In genomic region chr10:51074238-51075028, GRCh38 we compare ENCODE assay signal across 10 cellular contexts. TPM values are rescaled to one million over a fixed set of nuclear protein-coding genes. Genes with fewer than 3 reads are reported as not detected.
DNase-seq lines count a peak whose midpoint lies in the region; ATAC-seq, FAIRE-seq and TF ChIP-seq lines count a peak whose summit lies in the region.
"Had no signal": no experiment of that assay in that cellular context is flagged by ENCODE, and none has a peak within 500 bp of the region (broad histone marks: within the 10 kb centered on the region; RNA-seq: fewer than 3 reads in every experiment).

Gene PRKG1 (plus strand): TSS chr10:51074487.

- ATAC-seq in pancreas, result peak; percentile 89 to 95 (median 94)
- no peak for ATAC-seq in HG03457 (IDR thresholded peaks at IDR 0.05; ENCODE audit: unreplicated experiment)

- intact Hi-C loops in pancreas (cut with DNase I), result no loop called here

- no peak for TF ChIP-seq CTCF in astrocyte of the cerebellum (IDR thresholded peaks at IDR 0.05; ENCODE audit: low read depth, low read length, missing control alignments)
- no peak for TF ChIP-seq CTCF in right atrium auricular region (IDR thresholded peaks at IDR 0.05)
- no peak for TF ChIP-seq CTCF in pancreas (IDR thresholded peaks at IDR 0.05)

- H3K27ac ChIP-seq in right atrium auricular region (peak within 1 kb of the TSS; percentile 82 to 92), pancreas (peak within 1 kb of the TSS; percentile 18 to 72 (median 47))

- FAIRE-seq in pancreas (lab: Jason Lieb, UNC), result no peak
- FAIRE-seq: colon, G401.6 had no signal

- 0% methylated on average over 59 of the region's 59 CpGs for whole genome bisulfite sequencing in pancreas, 2 donors

- peak within 1 kb of the TSS; percentile 68 for H3K4me3 ChIP-seq in astrocyte of the cerebellum (ENCODE audit: low read depth, low read length)
- peak within 1 kb of the TSS; percentile 67 to 74 for H3K4me3 ChIP-seq in right atrium auricular region
- peak within 1 kb of the TSS; percentile 32 to 56 (median 53) for H3K4me3 ChIP-seq in pancreas

- in situ Hi-C loops in astrocyte of the cerebellum (cut with HindIII; ENCODE audit: low sequenced_read_pairs), result loop anchor here (5.0 to 25.0 kb wide), 3 partner anchors 73 to 888 kb away; no protein-coding TSS in a partner anchor

- H3K36me3 ChIP-seq in right atrium auricular region (no peaks in the 10 kb centered on the region), pancreas (no peaks in the 10 kb centered on the region)

- H3K9me3 ChIP-seq in right atrium auricular region, result no peaks in the 10 kb centered on the region
- H3K9me3 ChIP-seq in pancreas, result no peaks in the 10 kb centered on the region

- H3K4me1 ChIP-seq in right atrium auricular region (peaks cover 0 to 32% of the 10 kb centered on the region in 2 donors), pancreas (no peaks in the 10 kb centered on the region)

- H3K27me3 ChIP-seq in right atrium auricular region (no peaks in the 10 kb centered on the region), pancreas (no peaks in the 10 kb centered on the region)

- DNase-seq in SHP77 (lab: John Stamatoyannopoulos, UW), result peak; percentile 5 to 23
- no peak for DNase-seq in SHP77 treated with DMSO at 0.1 percent for 48 hours (lab: John Stamatoyannopoulos, UW)
- DNase-seq in NCI-H226, result peak; percentile 58
- peak; percentile 46 for DNase-seq in astrocyte of the cerebellum (ENCODE audit: low read depth)
- peak; percentile 90 for DNase-seq in right atrium auricular region (ENCODE audit: low spot score)
- peak; percentile 62 to 91 (median 78) for DNase-seq in pancreas
- DNase-seq in NCI-H2171 (lab: John Stamatoyannopoulos, UW), result no peak

RNA-seq across cellular contexts. Expression of gene PRKG1, which starts in this region (rescaled TPM):
- total RNA-seq in right atrium auricular region (10 to 100 TPM; 17.8 to 31.1 TPM), pancreas (1 to 10 TPM; 2.5 to 9.6 (median 3.5) TPM)
- 1 to 10 TPM; 1.2 to 2.0 TPM for polyA plus RNA-seq in pancreas

Comparison
In these comparisons a context has a peak if more than half of its experiments do, and no peak if none do; other contexts are left out.
1. DNase-seq: peak in SHP77 (2 of 2), NCI-H226 (single experiment), astrocyte of the cerebellum (single experiment), right atrium auricular region (single experiment) and pancreas (6 of 6); none in SHP77 treated with DMSO at 0.1 percent for 48 hours (single experiment) and NCI-H2171 (single experiment).
2. Peak in every context shown above with its lines, with median percentiles within 50 percentile points of each other: H3K4me3 ChIP-seq.